8 cellular contexts compared by ENCODE assay signal in the genomic region with DNA sequence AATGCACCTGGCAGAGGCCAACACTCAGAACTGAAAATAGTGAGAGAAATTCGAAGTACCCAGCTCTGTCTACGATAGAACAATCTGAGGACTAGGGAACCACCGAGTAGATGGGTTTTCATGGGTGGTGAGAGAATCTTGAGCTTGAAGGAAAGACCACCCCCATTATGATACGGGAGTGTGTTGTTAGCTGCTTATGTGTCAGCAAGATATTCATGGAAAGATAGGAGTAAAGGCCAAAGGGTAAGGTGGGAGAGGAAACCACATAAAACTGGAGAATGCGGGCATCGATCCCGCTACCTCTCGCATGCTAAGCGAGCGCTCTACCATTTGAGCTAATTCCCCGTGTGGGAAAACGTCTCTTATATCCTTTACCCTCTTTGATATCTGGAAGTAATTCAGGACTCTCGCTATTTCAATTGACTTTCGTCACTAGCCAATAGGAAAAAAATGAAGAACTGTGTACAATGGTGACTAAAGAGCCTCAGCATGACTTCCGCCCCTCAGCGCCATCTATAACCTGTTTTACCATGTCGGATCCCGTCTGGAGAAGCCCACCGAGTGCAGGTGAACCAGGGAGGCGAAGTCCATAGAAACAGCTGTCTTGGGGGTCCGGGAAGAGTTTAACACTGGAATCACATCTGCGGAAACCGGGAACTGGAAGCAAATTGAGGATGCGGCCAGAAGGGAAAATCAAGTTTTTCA. TPM values are rescaled to one million over a fixed set of nuclear protein-coding genes. Genes with fewer than 3 reads are reported as not detected.
DNase-seq lines count a peak whose midpoint lies in the region; ATAC-seq, FAIRE-seq and TF ChIP-seq lines count a peak whose summit lies in the region.

No MANE protein-coding gene starts in this region.

- intact Hi-C loops in mammary epithelial cell (cut with micrococcal nuclease) = loop anchor here (1.0 to 10.0 kb wide), 5 partner anchors 24 to 1113 kb away; no protein-coding TSS in a partner anchor

- H3K79me2 ChIP-seq in mammary epithelial cell (ENCODE audit: insufficient read depth, low read length) = no peaks in the 10 kb centered on the region

- no peaks in the 10 kb centered on the region for H4K20me1 ChIP-seq in mammary epithelial cell (ENCODE audit: insufficient read depth, low read length)

- dilution Hi-C loops in mammary epithelial cell (cut with HindIII; ENCODE audit: low sequenced_read_pairs) = no loop called here

- H3K27me3 ChIP-seq in mammary epithelial cell (ENCODE audit: insufficient read depth, low read length) = no peaks in the 10 kb centered on the region
- no peaks in the 10 kb centered on the region for H3K27me3 ChIP-seq in small intestine (ENCODE audit: control insufficient read depth in 2 of 2, insufficient read depth in 2 of 2, low read length in 2 of 2)

- H3K9me3 ChIP-seq in mammary epithelial cell (replicated peaks; ENCODE audit: insufficient read depth, low read length) (no peaks in the 10 kb centered on the region), small intestine (ENCODE audit: control insufficient read depth, low read depth) (no peaks in the 10 kb centered on the region)

- no TSS peak for BruUV-seq in mammary epithelial cell (replicated peaks; lab: Mats Ljungman, UMichigan)

- H3K4me1 ChIP-seq in mammary epithelial cell (ENCODE audit: insufficient read depth, low read length) = no peaks in the 10 kb centered on the region
- H3K4me1 ChIP-seq in small intestine (ENCODE audit: control insufficient read depth in 2 of 2, insufficient read depth in 1 of 2, low read depth in 1 of 2, low read length in 1 of 2) = no peaks in the 10 kb centered on the region

- no peak for TF ChIP-seq CTCF in mammary epithelial cell (conservative IDR thresholded peaks at IDR 0.05 in 1 of 2, IDR thresholded peaks at IDR 0.05 in 1 of 2; ENCODE audit: extremely low read depth in 1 of 2, insufficient read depth in 1 of 2, low read depth in 1 of 2, low read length in 2 of 2)

- 8% methylated on average over 22 of the region's 24 CpGs for WGBS in mammary epithelial cell (ENCODE audit: low coverage, missing lambda C conversion rate)
- WGBS in small intestine, 3 donors = 1 to 5% (median 3%) methylated on average over 24 of the region's 24 CpGs

- H2AFZ ChIP-seq in mammary epithelial cell (ENCODE audit: low read depth, low read length) = peak overlapping the region; percentile 85

- CTCF ChIA-PET in mammary epithelial cell (lab: Charles Lee; ENCODE audit: low non-redundant PET) = interaction anchor here (0.8 to 1.4 kb wide), 2 partner anchors 24 to 230 kb away, joined by 3 to 44 read pairs; no protein-coding TSS in a partner anchor

- ATAC-seq in GM18511 (IDR thresholded peaks at IDR 0.05; ENCODE audit: unreplicated experiment) (no peak), HG03135 (IDR thresholded peaks at IDR 0.05; ENCODE audit: unreplicated experiment) (no peak)

- no peak for FAIRE-seq in small intestine (lab: Jason Lieb, UNC)

- H3K4me3 ChIP-seq in mammary epithelial cell (replicated peaks in 1 of 3; ENCODE audit: insufficient read depth in 1 of 3, low read depth in 2 of 3, low read length in 3 of 3) = peak overlapping the region; percentile 43 to 51 (median 45)
- peak overlapping the region; percentile 34 to 47 for H3K4me3 ChIP-seq in small intestine (ENCODE audit: low read depth in 1 of 2, low read length in 2 of 2)

- peak overlapping the region; percentile 34 for H3K4me2 ChIP-seq in mammary epithelial cell (ENCODE audit: insufficient read depth, low read depth, low read length)

- in situ Hi-C loops in mammary epithelial cell (cut with MboI; ENCODE audit: low sequenced_read_pairs in 2 of 2) = loop anchor here in 1 of 2 donors (10.0 kb wide), 1 partner anchor 237 kb away; no protein-coding TSS in a partner anchor

- H3K27ac ChIP-seq in mammary epithelial cell (ENCODE audit: insufficient read depth, low read depth, low read length) = peak overlapping the region; percentile 9
- H3K27ac ChIP-seq in small intestine (ENCODE audit: low read depth in 1 of 2, low read length in 1 of 2) = peak overlapping the region in 1 of 2 donors; percentile 87

- H3K9ac ChIP-seq in mammary epithelial cell (ENCODE audit: insufficient read depth, low read length) = no peak overlapping the region

- H3K36me3 ChIP-seq in mammary epithelial cell (ENCODE audit: insufficient read depth, low read length) (no peaks in the 10 kb centered on the region), small intestine (ENCODE audit: control insufficient read depth in 2 of 2, insufficient read depth in 2 of 2, low read length in 2 of 2) (no peaks in the 10 kb centered on the region)

- DNase-seq in GM03348 (ENCODE audit: low spot score) (peak; percentile 63), NCI-H146 (lab: John Stamatoyannopoulos, UW) (peak; percentile 97), SKM-1 treated with dmso at 0.1 percent for 144 hours (lab: John Stamatoyannopoulos, UW; ENCODE audit: unreplicated experiment) (peak; percentile 83), mammary epithelial cell (peak; percentile 86), inferior parietal cortex (ENCODE audit: extremely low spot score) (peak; percentile 89), small intestine (peak; percentile 85)

RNA-seq across cellular contexts. Expression of gene ABT1, which starts 25.0 kb away (rescaled TPM):
- 10 to 100 TPM; 14.2 to 15.9 TPM for total RNA-seq in mammary epithelial cell
- polyA plus RNA-seq in mammary epithelial cell (18.8 TPM), small intestine (10 to 100 TPM; 17.4 to 20.9 (median 18.1) TPM)
- 12.5 TPM for polyA minus RNA-seq in mammary epithelial cell

RNA-seq across cellular contexts. Expression of gene HMGN4, which starts 33.6 kb away (rescaled TPM):
- total RNA-seq in mammary epithelial cell = 10 to 100 TPM; 74.6 to 81.5 TPM
- polyA plus RNA-seq in mammary epithelial cell (50.2 TPM), small intestine (10 to 100 TPM; 47.0 to 62.7 (median 56.2) TPM)
- polyA minus RNA-seq in mammary epithelial cell = 38.5 TPM
